Comparison of ENCODE assay signal across 8 cellular contexts in the genomic region with DNA sequence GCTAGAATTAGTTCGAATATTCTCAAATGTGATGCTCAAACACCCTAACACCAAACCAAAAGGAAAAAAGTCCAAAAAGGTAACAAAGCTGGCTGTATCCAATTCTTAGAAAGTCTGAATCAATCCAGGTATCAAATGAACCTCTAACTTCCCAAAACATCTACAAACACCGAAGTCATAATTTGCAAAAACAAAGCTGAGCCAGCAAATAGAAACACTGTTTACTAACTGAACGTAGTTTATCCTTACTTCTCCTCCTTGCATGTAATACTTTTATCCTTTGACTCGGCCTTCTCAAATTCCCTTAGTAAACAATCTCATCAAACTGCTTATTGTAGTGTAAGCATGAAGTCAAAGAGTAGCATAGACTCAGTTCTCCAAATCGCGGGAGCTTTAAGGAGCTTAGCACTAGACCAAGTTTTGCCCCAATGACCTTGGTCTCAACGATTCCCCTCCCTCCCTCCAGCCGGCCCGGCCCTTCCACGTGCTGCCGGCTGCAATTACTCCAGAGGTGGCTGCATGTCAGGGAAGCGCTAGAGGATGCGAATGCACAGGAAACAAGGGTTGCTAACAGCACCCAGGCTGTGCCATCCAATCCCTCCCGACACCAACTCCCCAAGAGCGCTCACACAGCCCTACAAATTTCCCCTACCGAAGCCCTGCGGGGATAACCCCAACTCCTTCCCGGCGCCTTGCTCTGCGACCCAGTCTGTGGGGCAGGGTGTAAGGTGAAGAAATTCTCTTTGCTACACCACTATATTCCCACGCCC. TPM values are rescaled to one million over a fixed set of nuclear protein-coding genes. Genes with fewer than 3 reads are reported as not detected.
A peak's percentile ranks its signal among the peaks of the same experiment; 100 is the strongest.
DNase-seq lines count a peak whose midpoint lies in the region; ATAC-seq and TF ChIP-seq lines count a peak whose summit lies in the region.

No MANE protein-coding gene starts in this region.

- H3K23ac ChIP-seq in IMR-90 (ENCODE audit: low read depth, low read length): peak overlapping the region; percentile 60

- no peaks in the 10 kb centered on the region for H3K9me3 Mint-ChIP-seq in stimulated activated effector memory CD8-positive, alpha-beta T cell treated with anti-CD3 and anti-CD28 coated beads, Interleukin-12 subunit alpha, Interleukin-12 subunit beta, amount 100 ng/mL, for 72 hours

- no peak overlapping the region for H2BK20ac ChIP-seq in IMR-90 (ENCODE audit: low read depth, low read length)

- no peaks in the 10 kb centered on the region for H3K9me3 ChIP-seq in IMR-90 (ENCODE audit: control insufficient read depth, insufficient read depth, low read length)

- peaks cover 22% of the 10 kb centered on the region for H3K4me1 Mint-ChIP-seq in stimulated activated effector memory CD8-positive, alpha-beta T cell treated with anti-CD3 and anti-CD28 coated beads, Interleukin-12 subunit alpha, Interleukin-12 subunit beta, amount 100 ng/mL, for 72 hours

- no peak overlapping the region for H2BK120ac ChIP-seq in IMR-90 (ENCODE audit: low read depth, low read length)

- peak overlapping the region; percentile 99 for H3K4me2 ChIP-seq in IMR-90 (ENCODE audit: low read depth, low read length)

- H3K9me1 ChIP-seq in IMR-90 (ENCODE audit: insufficient read depth, low read length): no peaks in the 10 kb centered on the region

- dilution Hi-C loops in IMR-90 (cut with HindIII; ENCODE audit: low sequenced_read_pairs, unreplicated experiment): no loop called here

- TF ChIP-seq CTCF in GM06990 (IDR thresholded peaks at IDR 0.05; ENCODE audit: insufficient read depth, low read length, poor library complexity, severe bottlenecking) (no peak), IMR-90 (conservative IDR thresholded peaks at IDR 0.05; ENCODE audit: low read depth, low read length) (no peak), choroid plexus epithelial cell (conservative IDR thresholded peaks at IDR 0.05; ENCODE audit: low read depth, low read length) (no peak), lower leg skin (IDR thresholded peaks at IDR 0.05) (no peak)

- peak overlapping the region; percentile 86 for H3K27ac ChIP-seq in IMR-90 (ENCODE audit: insufficient read depth, low read length)

- H3K27me3 ChIP-seq in GM06990 (replicated peaks; ENCODE audit: control insufficient read depth, insufficient read depth, low read length) (no peaks in the 10 kb centered on the region), IMR-90 (ENCODE audit: control insufficient read depth, insufficient read depth, low read length) (no peaks in the 10 kb centered on the region)

- no peak overlapping the region for H3K56ac ChIP-seq in IMR-90 (ENCODE audit: extremely low read depth, insufficient read depth, low read length)

- in situ Hi-C loops in IMR-90 (cut with MboI; ENCODE audit: low sequenced_read_pairs): no loop called here

- H4K91ac ChIP-seq in IMR-90 (ENCODE audit: insufficient read depth, low read depth, low read length): peak overlapping the region; percentile 58

- TF ChIP-seq POLR2A in IMR-90 (IDR thresholded peaks at IDR 0.05; ENCODE audit: low read depth, low read length) (no peak), lower leg skin (IDR thresholded peaks at IDR 0.05) (no peak)

- H3K36me3 ChIP-seq in GM06990 (ENCODE audit: control insufficient read depth, insufficient read depth, low read length): no peaks in the 10 kb centered on the region
- H3K36me3 ChIP-seq in IMR-90 (ENCODE audit: control insufficient read depth, insufficient read depth, low read length): no peaks in the 10 kb centered on the region

- WGBS in IMR-90 (ENCODE audit: extremely low coverage in 2 of 2, insufficient read length in 1 of 2), 2 experiments: no CpG with 5 or more reads among the region's 21 CpGs
- WGBS in lower leg skin, 2 donors: 2 to 5% methylated on average over 21 of the region's 21 CpGs

- peak overlapping the region; percentile 89 to 92 for H4K8ac ChIP-seq in IMR-90 (ENCODE audit: low read depth in 2 of 2, low read length in 2 of 2)

- peak overlapping the region; percentile 61 for H4K5ac ChIP-seq in IMR-90 (ENCODE audit: low read depth, low read length)

- peak overlapping the region; percentile 95 for H3K4me3 Mint-ChIP-seq in stimulated activated effector memory CD8-positive, alpha-beta T cell treated with anti-CD3 and anti-CD28 coated beads, Interleukin-12 subunit alpha, Interleukin-12 subunit beta, amount 100 ng/mL, for 72 hours

- peak overlapping the region; percentile 99 for H3K27ac Mint-ChIP-seq in stimulated activated effector memory CD8-positive, alpha-beta T cell treated with anti-CD3 and anti-CD28 coated beads, Interleukin-12 subunit alpha, Interleukin-12 subunit beta, amount 100 ng/mL, for 72 hours

- no peak overlapping the region for H3K18ac ChIP-seq in IMR-90 (ENCODE audit: low read depth, low read length)

- H3K14ac ChIP-seq in IMR-90 (replicated peaks; ENCODE audit: low read depth, low read length): no peak overlapping the region

- intact Hi-C loops in IMR-90 (cut with micrococcal nuclease) (loop anchor here (5.0 kb wide), 1 partner anchor 60 kb away; no protein-coding TSS in a partner anchor), lower leg skin (cut with DNase I; ENCODE audit: low total_unique reads) (no loop called here)

- H3K4me3 ChIP-seq in GM06990 (replicated peaks; ENCODE audit: low read depth, low read length) (peak overlapping the region; percentile 99), IMR-90 (ENCODE audit: insufficient read depth, low read depth, low read length) (peak overlapping the region; percentile 90), choroid plexus epithelial cell (ENCODE audit: low read depth, low read length) (peak overlapping the region; percentile 98), lower leg skin (ENCODE audit: low read depth, poor library complexity, severe bottlenecking) (peak overlapping the region; percentile 65)

- H3K9ac ChIP-seq in IMR-90 (ENCODE audit: low read depth, low read length): peak overlapping the region; percentile 87

- no peak for TF ChIP-seq RAD21 in IMR-90 (IDR thresholded peaks at IDR 0.05; ENCODE audit: low read length)

- BruUV-seq in IMR-90 (replicated peaks; lab: Mats Ljungman, UMichigan): no TSS peak

- CTCF ChIA-PET in IMR-90 (lab: Yijun Ruan, JAX): no interaction called here

- peak overlapping the region; percentile 58 for H2AK5ac ChIP-seq in IMR-90 (ENCODE audit: low read depth, low read length)

- POLR2A ChIA-PET in IMR-90 (lab: Charles Lee; ENCODE audit: unreplicated experiment): interaction anchor here (0.5 kb wide), 1 partner anchor 174 kb away, joined by 5 read pairs; no protein-coding TSS in a partner anchor

- peaks cover 14 to 27% of the 10 kb centered on the region in 2 experiments for H3K79me1 ChIP-seq in IMR-90 (ENCODE audit: low read depth in 1 of 2, low read length in 2 of 2)

- H3K4ac ChIP-seq in IMR-90 (ENCODE audit: low read depth, low read length): peak overlapping the region; percentile 54

- no peaks in the 10 kb centered on the region for H4K20me1 ChIP-seq in IMR-90 (ENCODE audit: insufficient read depth, low read length)

- no peaks in the 10 kb centered on the region for H3K4me1 ChIP-seq in IMR-90 (ENCODE audit: control insufficient read depth, insufficient read depth, low read length)

- DNase-seq in GM06990 (ENCODE audit: extremely low read depth, insufficient read length) (no peak), IMR-90 (peak; percentile 13), SKM-1 (lab: John Stamatoyannopoulos, UW; ENCODE audit: unreplicated experiment) (peak; percentile 24), choroid plexus epithelial cell (ENCODE audit: low read depth) (peak; percentile 50), lower leg skin (ENCODE audit: low spot score in 2 of 2) (no peak), NCI-H2196 (lab: John Stamatoyannopoulos, UW; ENCODE audit: unreplicated experiment) (no peak)
- peak in 1 of 2 donors; percentile 4 for DNase-seq in stimulated activated effector memory CD8-positive, alpha-beta T cell treated with anti-CD3 and anti-CD28 coated beads, Interleukin-12 subunit alpha, Interleukin-12 subunit beta, amount 100 ng/mL, for 72 hours (ENCODE audit: low spot score in 2 of 2)

- peak overlapping the region; percentile 95 for H2AFZ ChIP-seq in IMR-90 (replicated peaks; ENCODE audit: low read length, poor library complexity)

- no peak overlapping the region for H2BK15ac ChIP-seq in IMR-90 (ENCODE audit: low read depth, low read length)

- H3K36me3 Mint-ChIP-seq in stimulated activated effector memory CD8-positive, alpha-beta T cell treated with anti-CD3 and anti-CD28 coated beads, Interleukin-12 subunit alpha, Interleukin-12 subunit beta, amount 100 ng/mL, for 72 hours: peaks cover 39% of the 10 kb centered on the region

- peak; percentile 37 for ATAC-seq in GM21619 (IDR thresholded peaks at IDR 0.05; ENCODE audit: unreplicated experiment)
- peak; percentile 25 for ATAC-seq in IMR-90 (ENCODE audit: low read depth)
- ATAC-seq in stimulated activated effector memory CD8-positive, alpha-beta T cell treated with anti-CD3 and anti-CD28 coated beads, Interleukin-12 subunit alpha, Interleukin-12 subunit beta, amount 100 ng/mL, for 72 hours: peak; percentile 49

- H2BK5ac ChIP-seq in IMR-90 (ENCODE audit: low read depth, low read length, poor library complexity, severe bottlenecking): peak overlapping the region; percentile 49

- H2AK9ac ChIP-seq in IMR-90 (replicated peaks; ENCODE audit: low read depth, low read length, poor library complexity): peak overlapping the region; percentile 86

TF ChIP-seq in IMR-90, 13 proteins besides CTCF, POLR2A, EP300 and RAD21:
- peak; percentile 93 for TF ChIP-seq MXI1 (IDR thresholded peaks at IDR 0.05; ENCODE audit: borderline replicate concordance, low read depth, low read length)
- TF ChIP-seq, protein P1, sequence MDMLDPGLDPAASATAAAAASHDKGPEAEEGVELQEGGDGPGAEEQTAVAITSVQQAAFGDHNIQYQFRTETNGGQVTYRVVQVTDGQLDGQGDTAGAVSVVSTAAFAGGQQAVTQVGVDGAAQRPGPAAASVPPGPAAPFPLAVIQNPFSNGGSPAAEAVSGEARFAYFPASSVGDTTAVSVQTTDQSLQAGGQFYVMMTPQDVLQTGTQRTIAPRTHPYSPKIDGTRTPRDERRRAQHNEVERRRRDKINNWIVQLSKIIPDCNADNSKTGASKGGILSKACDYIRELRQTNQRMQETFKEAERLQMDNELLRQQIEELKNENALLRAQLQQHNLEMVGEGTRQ (IDR thresholded peaks at IDR 0.05; ENCODE audit: low read depth, low read length): no peak

RNA-seq across cellular contexts. Expression of a gene that starts 0.7 kb away (rescaled TPM):
- total RNA-seq in IMR-90 (2012; rRNA removed): 21.1 and 25.3 TPM in 2 replicates
- 3.8 and 5.0 TPM in 2 replicates for polyA plus RNA-seq in IMR-90 (2012; rRNA removed)
- 0.67 and 0.95 TPM in 2 replicates for polyA plus RNA-seq in IMR-90 (2012; cell fraction: cytosol; rRNA removed)
- polyA plus RNA-seq in IMR-90 (2012; cell fraction: nucleus; rRNA removed; ENCODE audit: low replicate concordance): 1.1 and 10.1 TPM in 2 replicates
- total RNA-seq in lower leg skin: 10 to 100 TPM in 3 of 4 donors, 1 to 10 TPM in 1; 8.9 to 16.1 (median 13.8) TPM

Comparison
In these comparisons a context has a peak if more than half of its experiments do, and no peak if none do; other contexts are left out.
1. DNase-seq: peak in IMR-90 (single experiment), SKM-1 (single experiment) and choroid plexus epithelial cell (single experiment); none in GM06990 (single experiment), lower leg skin (0 of 2) and NCI-H2196 (single experiment).
2. Peak in every context shown above with its lines, with median percentiles within 50 percentile points of each other: H3K4me3 ChIP-seq and ATAC-seq.